Comparison of ENCODE assay signal across 8 cellular contexts in genomic region chr11:34916810-34917780, GRCh38. TPM values are rescaled to one million over a fixed set of nuclear protein-coding genes. Genes with fewer than 3 reads are reported as not detected.
A peak's percentile ranks its signal among the peaks of the same experiment; 100 is the strongest.
DNase-seq lines count a peak whose midpoint lies in the region; ATAC-seq and TF ChIP-seq lines count a peak whose summit lies in the region.

No MANE protein-coding gene starts in this region.

- peak; percentile 29 for ATAC-seq in HG02885 (IDR thresholded peaks at IDR 0.05; ENCODE audit: poor library complexity, unreplicated experiment)

- peak overlapping the region; percentile 96 to 100 (median 97) for H3K27ac Mint-ChIP-seq in nephron

- peaks cover 13% of the 10 kb centered on the region for H3K9me3 Mint-ChIP-seq in nephron

- no peaks in the 10 kb centered on the region for H3K27me3 Mint-ChIP-seq in nephron (ENCODE audit: low read depth)

- H3K36me3 ChIP-seq in SJSA1: peaks cover 27% of the 10 kb centered on the region

- peaks cover 30% of the 10 kb centered on the region for H3K4me1 Mint-ChIP-seq in nephron

- H3K4me1 ChIP-seq in SJSA1 (replicated peaks): peaks cover 14% of the 10 kb centered on the region

- DNase-seq in stimulated activated naive CD4-positive, alpha-beta T cell (lab: John Stamatoyannopoulos, UW): peak in 4 of 6 experiments; percentile 24 to 53 (median 36)
- DNase-seq in stimulated activated naive CD4-positive, alpha-beta T cell treated with Interleukin-2 at 50 U/mL for 16 hours (lab: John Stamatoyannopoulos, UW): no peak
- no peak for DNase-seq in SJSA1 (ENCODE audit: low read depth in 1 of 2, low spot score in 2 of 2)
- peak in 1 of 2 experiments; percentile 49 for DNase-seq in erythroblast (lab: John Stamatoyannopoulos, UW)
- no peak for DNase-seq in AML-193 (lab: John Stamatoyannopoulos, UW)
- no peak for DNase-seq in NAMALWA (ENCODE audit: low spot score)

- peak overlapping the region; percentile 92 to 100 (median 97) for H3K4me3 Mint-ChIP-seq in nephron

- no peaks in the 10 kb centered on the region for H3K27me3 ChIP-seq in SJSA1 (replicated peaks)

- H3K27ac ChIP-seq in SJSA1: peak overlapping the region; percentile 78

- TF ChIP-seq CTCF in nephron (IDR thresholded peaks at IDR 0.05; ENCODE audit: unreplicated experiment in 3 of 3): no peak

- H3K9me3 ChIP-seq in SJSA1 (replicated peaks): no peaks in the 10 kb centered on the region

- peaks cover 31% of the 10 kb centered on the region for H3K36me3 Mint-ChIP-seq in nephron (ENCODE audit: low read depth)

- TF ChIP-seq POLR2A in erythroblast (IDR thresholded peaks at IDR 0.05; ENCODE audit: low read length): peak; percentile 66

- peak overlapping the region; percentile 85 for H3K4me3 ChIP-seq in SJSA1

RNA-seq across cellular contexts. Expression of gene PDHX, which starts 0.7 kb away (rescaled TPM):
- 41.5 and 58.2 TPM in 2 replicates for total RNA-seq in SJSA1 (2014; rRNA removed; shearing (Covaris generic))

RNA-seq across cellular contexts. Expression of gene APIP, which starts 0.9 kb away (rescaled TPM):
- total RNA-seq in SJSA1 (2014; rRNA removed; shearing (Covaris generic)): 58.2 and 82.1 TPM in 2 replicates

Comparison
In these comparisons a context has a peak if more than half of its experiments do, and no peak if none do; other contexts are left out.
1. DNase-seq: peak in stimulated activated naive CD4-positive, alpha-beta T cell (4 of 6); none in stimulated activated naive CD4-positive, alpha-beta T cell treated with Interleukin-2 at 50 U/mL for 16 hours (single experiment), SJSA1 (0 of 2), AML-193 (0 of 2) and NAMALWA (single experiment).